Comparison of ENCODE assay signal across 7 cellular contexts in the genomic region with DNA sequence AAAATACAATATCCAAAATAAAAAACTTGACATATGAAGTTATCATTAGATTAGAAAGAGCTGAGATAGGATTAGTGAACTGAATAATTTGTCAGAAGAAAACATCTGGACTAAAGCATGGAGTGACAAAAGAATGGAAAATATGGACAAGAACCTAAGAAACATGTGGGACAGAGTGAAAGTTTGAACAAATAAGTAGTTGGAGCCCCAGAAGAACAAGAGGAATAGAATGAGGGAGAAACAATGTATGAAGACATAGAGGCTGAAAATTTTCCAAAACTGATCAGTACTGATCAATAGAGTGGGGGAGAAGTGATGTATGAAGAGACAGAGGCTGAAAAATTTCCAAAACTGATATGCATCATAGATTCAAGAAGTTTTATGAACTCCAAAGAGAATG.
"Had no signal": no experiment of that assay in that cellular context is flagged by ENCODE, and none has a peak within 500 bp of the region (broad histone marks: within the 10 kb centered on the region; RNA-seq: fewer than 3 reads in every experiment).

No MANE protein-coding gene starts in this region.

- H3K4me1 Mint-ChIP-seq: IgD-negative memory B cell had no signal

- FAIRE-seq: HTR-8/SVneo, K562 had no signal

- H3K27ac ChIP-seq: HL-60 had no signal

- ATAC-seq: K562 had no signal

- H3K4me3 ChIP-seq: K562 had no signal

- H3K27me3 Mint-ChIP-seq: IgD-negative memory B cell had no signal

- DNase-seq: IMR-90, KBM-7, KG1 had no signal

- H3K4me3 Mint-ChIP-seq: IgD-negative memory B cell had no signal
